ENCODE assay signal across 15 cellular contexts in genomic region chr20:50401047-50401586, GRCh38.
DNase-seq lines count a peak whose midpoint lies in the region; ATAC-seq and TF ChIP-seq lines count a peak whose summit lies in the region.
"Had no signal": no experiment of that assay in that cellular context is flagged by ENCODE, and none has a peak within 500 bp of the region (broad histone marks: within the 10 kb centered on the region; RNA-seq: fewer than 3 reads in every experiment).

No MANE protein-coding gene starts in this region.

- no peak for TF ChIP-seq POLR2A in adrenal gland (IDR thresholded peaks at IDR 0.05)
- no peak for TF ChIP-seq POLR2A in esophagus muscularis mucosa (IDR thresholded peaks at IDR 0.05; ENCODE audit: low read depth)

- peak overlapping the region in 3 of 5 donors; percentile 87 to 94 (median 88) for H3K27ac ChIP-seq in adrenal gland
- H3K27ac ChIP-seq in esophagus muscularis mucosa (replicated peaks in 1 of 4), result peak overlapping the region; percentile 78 to 88 (median 86)
- peak overlapping the region; percentile 79 for H3K27ac ChIP-seq in lower lobe of right lung
- H3K27ac ChIP-seq in tibial artery, result peak overlapping the region; percentile 87 to 96

- no peaks in the 10 kb centered on the region for H3K27me3 Mint-ChIP-seq in Caco-2 (ENCODE audit: insufficient read depth, unreplicated experiment)

- no peak for ATAC-seq in lower lobe of right lung
- no peak for ATAC-seq in HG02938 (IDR thresholded peaks at IDR 0.05; ENCODE audit: unreplicated experiment)

- no peak overlapping the region for H3K27ac Mint-ChIP-seq in Caco-2 (ENCODE audit: unreplicated experiment)

- H3K4me3 ChIP-seq in adrenal gland (no peak overlapping the region), esophagus muscularis mucosa (no peak overlapping the region), lower lobe of right lung (no peak overlapping the region), tibial artery (no peak overlapping the region), Caco-2 (ENCODE audit: low read depth, low read length) (no peak overlapping the region)

- peaks cover 36% of the 10 kb centered on the region for H3K4me1 Mint-ChIP-seq in Caco-2 (ENCODE audit: low read depth, unreplicated experiment)
- H3K4me1 Mint-ChIP-seq: IgD-negative memory B cell had no signal

- CTCF ChIA-PET in Caco-2 (lab: Charles Lee), result interaction anchor here (0.6 to 1.6 kb wide), 5 partner anchors 8 to 212 kb away, joined by 3 to 6 read pairs (median 4); no protein-coding TSS in a partner anchor

- TF ChIP-seq CTCF in adrenal gland (IDR thresholded peaks at IDR 0.05) (no peak), esophagus muscularis mucosa (IDR thresholded peaks at IDR 0.05) (no peak), lower lobe of right lung (IDR thresholded peaks at IDR 0.05) (no peak), tibial artery (IDR thresholded peaks at IDR 0.05) (no peak), Caco-2 (IDR thresholded peaks at IDR 0.05; ENCODE audit: insufficient read depth in 1 of 2, low read depth in 1 of 2, low read length in 1 of 2, severe bottlenecking in 1 of 2, unreplicated experiment in 1 of 2) (no peak)

- no TSS peak for BruUV-seq in Caco-2 (replicated peaks; lab: Mats Ljungman, UMichigan)

- POLR2A ChIA-PET in Caco-2 (lab: Charles Lee), result interaction anchor here (1.0 kb wide), 1 partner anchor 210 kb away, joined by 3 read pairs; the partner anchor contains the start of gene CEBPB

- no peak for TF ChIP-seq EP300 in esophagus muscularis mucosa (IDR thresholded peaks at IDR 0.05)

- no peaks in the 10 kb centered on the region for H3K9me3 Mint-ChIP-seq in Caco-2 (ENCODE audit: unreplicated experiment)
- H3K9me3 Mint-ChIP-seq: IgD-negative memory B cell had no signal

- H3K4me3 Mint-ChIP-seq in Caco-2 (ENCODE audit: unreplicated experiment), result no peak overlapping the region
- H3K4me3 Mint-ChIP-seq: IgD-negative memory B cell had no signal

- peaks cover 6% of the 10 kb centered on the region for H3K36me3 Mint-ChIP-seq in Caco-2 (ENCODE audit: insufficient read depth, unreplicated experiment)
- H3K36me3 Mint-ChIP-seq: IgD-negative memory B cell had no signal

- no peak for DNase-seq in adrenal gland
- no peak for DNase-seq in esophagus muscularis mucosa (ENCODE audit: extremely low spot score)
- no peak for DNase-seq in lower lobe of right lung
- no peak for DNase-seq in tibial artery
- DNase-seq in RKO (ENCODE audit: low spot score), result no peak
- DNase-seq in Caco-2, result no peak
- DNase-seq: COR-L47, DMS153, EL, NCI-H1105, NCI-H1694, NCI-H2227 treated with DMSO at 0.1 percent for 48 hours, NCI-H524 had no signal

- H3K9me3 ChIP-seq in adrenal gland (replicated peaks in 1 of 3) (no peaks in the 10 kb centered on the region), esophagus muscularis mucosa (no peaks in the 10 kb centered on the region), lower lobe of right lung (no peaks in the 10 kb centered on the region), tibial artery (no peaks in the 10 kb centered on the region), Caco-2 (no peaks in the 10 kb centered on the region)

- peaks cover 57 to 59% of the 10 kb centered on the region in 2 donors for H3K4me1 ChIP-seq in adrenal gland (replicated peaks in 1 of 2)
- H3K4me1 ChIP-seq in esophagus muscularis mucosa, result peaks cover 45 to 95% (median 73%) of the 10 kb centered on the region in 4 donors
- peaks cover 42% of the 10 kb centered on the region for H3K4me1 ChIP-seq in lower lobe of right lung
- H3K4me1 ChIP-seq in tibial artery, result peaks cover 0 to 100% (median 79%) of the 10 kb centered on the region in 4 donors
- H3K4me1 ChIP-seq in Caco-2, result peaks cover 35% of the 10 kb centered on the region

- intact Hi-C loops in adrenal gland (cut with DNase I), result loop anchor here (5.0 to 10.0 kb wide), 2 partner anchors 54 to 56 kb away; no protein-coding TSS in a partner anchor
- intact Hi-C loops in esophagus muscularis mucosa (cut with DNase I), result no loop called here
- intact Hi-C loops in lower lobe of right lung (cut with DNase I), result no loop called here
- intact Hi-C loops in tibial artery (cut with DNase I; ENCODE audit: low total_unique reads), result no loop called here
- intact Hi-C loops in Caco-2 (cut with micrococcal nuclease; ENCODE audit: unreplicated experiment), result no loop called here

- 48 to 63% (median 56%) methylated on average over 11 of the region's 11 CpGs for WGBS in adrenal gland, 4 donors
- 93% methylated on average over 11 of the region's 11 CpGs for WGBS in esophagus muscularis mucosa

- H3K36me3 ChIP-seq in adrenal gland (replicated peaks in 1 of 2), result no peaks in the 10 kb centered on the region
- no peaks in the 10 kb centered on the region for H3K36me3 ChIP-seq in esophagus muscularis mucosa
- H3K36me3 ChIP-seq in lower lobe of right lung, result no peaks in the 10 kb centered on the region
- no peaks in the 10 kb centered on the region for H3K36me3 ChIP-seq in tibial artery
- no peaks in the 10 kb centered on the region for H3K36me3 ChIP-seq in Caco-2 (ENCODE audit: control insufficient read depth, insufficient read depth, low read length)

- no peaks in the 10 kb centered on the region for H3K27me3 ChIP-seq in adrenal gland
- H3K27me3 ChIP-seq in esophagus muscularis mucosa, result no peaks in the 10 kb centered on the region
- H3K27me3 ChIP-seq in lower lobe of right lung (ENCODE audit: low read depth), result no peaks in the 10 kb centered on the region
- no peaks in the 10 kb centered on the region for H3K27me3 ChIP-seq in tibial artery
- no peaks in the 10 kb centered on the region for H3K27me3 ChIP-seq in Caco-2 (replicated peaks; ENCODE audit: control insufficient read depth, insufficient read depth, low read length)

Comparison
In these comparisons a context has a peak if more than half of its experiments do, and no peak if none do; other contexts are left out.
1. intact Hi-C loops: an anchor here in adrenal gland (5.0 to 10.0 kb wide); none called in esophagus muscularis mucosa, lower lobe of right lung, tibial artery and Caco-2.